ENCODE assay signal across 7 cellular contexts in genomic region chr14:77027538-77028383, GRCh38. TPM values are rescaled to one million over a fixed set of nuclear protein-coding genes. Genes with fewer than 3 reads are reported as not detected.
A peak's percentile ranks its signal among the peaks of the same experiment; 100 is the strongest.
DNase-seq lines count a peak whose midpoint lies in the region; ATAC-seq and TF ChIP-seq lines count a peak whose summit lies in the region.

No MANE protein-coding gene starts in this region.

- H3K27ac ChIP-seq in KOPT-K1 (ENCODE audit: low read depth, low read length, poor library complexity, severe bottlenecking): peak overlapping the region; percentile 94

- CTCF ChIA-PET in activated B cell treated with CpG ODN at 0.5 μM for 24 hours (lab: Charles Lee): interaction anchor here (0.6 to 3.1 kb wide), 12 partner anchors 10 to 152 kb away, joined by 3 to 30 read pairs (median 6); no protein-coding TSS in a partner anchor

- intact Hi-C loops in activated B cell treated with CpG ODN at 0.5 μM for 24 hours (cut with micrococcal nuclease): loop anchor here (1.0 to 5.0 kb wide), 13 partner anchors 13 to 350 kb away; partner anchors contain the start of genes CIPC, GSTZ1, POMT2 and SAMD15

- ATAC-seq in GM21825 (IDR thresholded peaks at IDR 0.05; ENCODE audit: unreplicated experiment) (peak; percentile 29), activated B cell treated with CpG ODN at 0.5 μM for 24 hours (ENCODE audit: low read depth) (peak; percentile 36)
- peak; percentile 40 for ATAC-seq in central memory CD8-positive, alpha-beta T cell (replicated peaks; ENCODE audit: extremely low read depth, poor library complexity, severe bottlenecking)

- no peaks in the 10 kb centered on the region for H3K9me3 ChIP-seq in KOPT-K1 (ENCODE audit: insufficient read depth, low read length, poor library complexity, severe bottlenecking)

- H3K36me3 ChIP-seq in KOPT-K1 (ENCODE audit: insufficient read depth, low read length): peaks cover 28% of the 10 kb centered on the region

- peaks cover 52% of the 10 kb centered on the region for H3K4me1 Mint-ChIP-seq in activated B cell treated with CpG ODN at 0.5 μM for 24 hours
- H3K4me1 Mint-ChIP-seq in central memory CD8-positive, alpha-beta T cell: peaks cover 43% of the 10 kb centered on the region

- POLR2A ChIA-PET in activated B cell treated with CpG ODN at 0.5 μM for 24 hours (lab: Charles Lee): interaction anchor here (0.6 to 6.2 kb wide), 26 partner anchors 7 to 215 kb away, joined by 3 to 149 read pairs (median 9); partner anchors contain the start of gene ANGEL1

- peak overlapping the region; percentile 88 for H3K4me3 Mint-ChIP-seq in activated B cell treated with CpG ODN at 0.5 μM for 24 hours
- H3K4me3 Mint-ChIP-seq in central memory CD8-positive, alpha-beta T cell: peak overlapping the region; percentile 85

- H3K27ac Mint-ChIP-seq in activated B cell treated with CpG ODN at 0.5 μM for 24 hours: peak overlapping the region; percentile 76
- peak overlapping the region; percentile 91 for H3K27ac Mint-ChIP-seq in central memory CD8-positive, alpha-beta T cell (ENCODE audit: low read depth)

- H3K36me3 Mint-ChIP-seq in activated B cell treated with CpG ODN at 0.5 μM for 24 hours (ENCODE audit: low read depth): peaks cover 21% of the 10 kb centered on the region
- H3K36me3 Mint-ChIP-seq in central memory CD8-positive, alpha-beta T cell (ENCODE audit: insufficient read depth): peaks cover 35% of the 10 kb centered on the region

- DNase-seq in activated B cell treated with CpG ODN at 0.5 μM for 24 hours (peak; percentile 71), kidney tubule cell (ENCODE audit: low spot score) (peak; percentile 87)
- DNase-seq in central memory CD8-positive, alpha-beta T cell (ENCODE audit: low spot score in 2 of 2): peak; percentile 48 to 60
- DNase-seq in stimulated activated CD4-positive, alpha-beta T cell treated with anti-CD3 and anti-CD28 coated beads, Interleukin-4, amount 100 ng/mL, for 24 hours: peak; percentile 66

- TF ChIP-seq CTCF in GM12873 (IDR thresholded peaks at IDR 0.05; ENCODE audit: insufficient read depth, low read depth, low read length, missing control alignments) (peak; percentile 29), activated B cell treated with CpG ODN at 0.5 μM for 24 hours (IDR thresholded peaks at IDR 0.05) (no peak)

- no peaks in the 10 kb centered on the region for H3K27me3 Mint-ChIP-seq in activated B cell treated with CpG ODN at 0.5 μM for 24 hours
- no peaks in the 10 kb centered on the region for H3K27me3 Mint-ChIP-seq in central memory CD8-positive, alpha-beta T cell

- H3K9me3 Mint-ChIP-seq in activated B cell treated with CpG ODN at 0.5 μM for 24 hours: no peaks in the 10 kb centered on the region
- no peaks in the 10 kb centered on the region for H3K9me3 Mint-ChIP-seq in central memory CD8-positive, alpha-beta T cell

RNA-seq across cellular contexts. Expression of gene IRF2BPL, which starts 0.7 kb away (rescaled TPM):
- 14.0 and 14.5 TPM in 2 replicates for total RNA-seq in activated B cell treated with CpG ODN at 0.5 μM for 24 hours

Comparison
In these comparisons a context has a peak if more than half of its experiments do, and no peak if none do; other contexts are left out.
1. Peak in every context shown above with its lines: DNase-seq, ATAC-seq and H3K27ac ChIP-seq.